1 cellular context compared by ENCODE assay signal in genomic region chr14:104864267-104865068, GRCh38.
TF ChIP-seq lines count a peak whose summit lies in the region.

No MANE protein-coding gene starts in this region.

TF ChIP-seq in HepG2, 621 proteins besides CTCF, POLR2A, EP300 and RAD21 (continued from another document and continues in another):
- peak; percentile 77 for TF ChIP-seq PAXIP1 (CRISPR knock-in tag; conservative IDR thresholded peaks at IDR 0.05)
- no peak for TF ChIP-seq ZNF101 (CRISPR knock-in tag; IDR thresholded peaks at IDR 0.05; ENCODE audit: borderline replicate concordance, low read depth)
- no peak for TF ChIP-seq CENPBD1 (CRISPR knock-in tag; IDR thresholded peaks at IDR 0.05; ENCODE audit: borderline replicate concordance, low read depth)
- TF ChIP-seq SIX4 (CRISPR knock-in tag; IDR thresholded peaks at IDR 0.05): no peak
- 0 out of 2 replicates have a peak, but pooled peaks have one; percentile 48 for TF ChIP-seq ARNT2 (CRISPR knock-in tag; IDR thresholded peaks at IDR 0.05; ENCODE audit: low read depth)
- no peak for TF ChIP-seq KLF16 (CRISPR knock-in tag; IDR thresholded peaks at IDR 0.05)
- peak; percentile 71 for TF ChIP-seq MED8 (CRISPR knock-in tag; IDR thresholded peaks at IDR 0.05; ENCODE audit: insufficient replicate concordance)
- no peak for TF ChIP-seq FOSL1 (CRISPR knock-in tag; IDR thresholded peaks at IDR 0.05; ENCODE audit: borderline replicate concordance)
- TF ChIP-seq ELF1 (CRISPR knock-in tag; IDR thresholded peaks at IDR 0.05): peak; percentile 66
- no peak for TF ChIP-seq SYNCRIP (IDR thresholded peaks at IDR 0.05; ENCODE audit: insufficient read depth, low read depth, low read length)
- peak; percentile 20; the same call in 1 of the 2 replicates for TF ChIP-seq ZNF574 (CRISPR knock-in tag; IDR thresholded peaks at IDR 0.05)
- TF ChIP-seq ZNF142 (CRISPR knock-in tag; IDR thresholded peaks at IDR 0.05): peak; percentile 52; the same call in 1 of the 2 replicates
- peak; percentile 46 for TF ChIP-seq SKI (IDR thresholded peaks at IDR 0.05; ENCODE audit: partially characterized antibody)
- TF ChIP-seq FOXK1 (CRISPR knock-in tag; IDR thresholded peaks at IDR 0.05; ENCODE audit: borderline replicate concordance, low read depth): no peak
- peak; percentile 99 for TF ChIP-seq ZBTB2 (CRISPR knock-in tag; IDR thresholded peaks at IDR 0.05; ENCODE audit: low read depth)
- TF ChIP-seq JDP2 (CRISPR knock-in tag; IDR thresholded peaks at IDR 0.05; ENCODE audit: borderline replicate concordance): no peak
- peak; percentile 93 for TF ChIP-seq GABPB1 (CRISPR knock-in tag; IDR thresholded peaks at IDR 0.05)
- no peak for TF ChIP-seq DMTF1 (CRISPR knock-in tag; IDR thresholded peaks at IDR 0.05)
- TF ChIP-seq NR3C1 (CRISPR knock-in tag; IDR thresholded peaks at IDR 0.05): no peak
- no peak for TF ChIP-seq MTF2 (CRISPR knock-in tag; IDR thresholded peaks at IDR 0.05; ENCODE audit: borderline replicate concordance)
- TF ChIP-seq ZNF576 (CRISPR knock-in tag; IDR thresholded peaks at IDR 0.05): 0 out of 2 replicates have a peak, but pooled peaks have one; percentile 21
- TF ChIP-seq PTBP1 (IDR thresholded peaks at IDR 0.05; ENCODE audit: low read depth, low read length, poor library complexity, severe bottlenecking): peak; percentile 69
- no peak for TF ChIP-seq SOX6 (IDR thresholded peaks at IDR 0.05)
- peak; percentile 72 for TF ChIP-seq SOX6 (CRISPR knock-in tag; IDR thresholded peaks at IDR 0.05)
- TF ChIP-seq ADNP (CRISPR knock-in tag; IDR thresholded peaks at IDR 0.05): no peak
- peak; percentile 94 for TF ChIP-seq ZNF777 (CRISPR knock-in tag; IDR thresholded peaks at IDR 0.05)
- TF ChIP-seq HNF4A (CRISPR knock-in tag; IDR thresholded peaks at IDR 0.05): peak; percentile 61
- TF ChIP-seq ETS1 (CRISPR knock-in tag; IDR thresholded peaks at IDR 0.05): no peak
- TF ChIP-seq KDM6A (CRISPR knock-in tag; IDR thresholded peaks at IDR 0.05; ENCODE audit: low read depth): peak; percentile 40; the same call in 1 of the 2 replicates
- peak; percentile 59; the same call in 1 of the 2 replicates for TF ChIP-seq ZNF746 (CRISPR knock-in tag; IDR thresholded peaks at IDR 0.05)
- TF ChIP-seq TBL1XR1 (IDR thresholded peaks at IDR 0.05; ENCODE audit: borderline replicate concordance, low read length, partially characterized antibody): no peak
- TF ChIP-seq KDM2A (CRISPR knock-in tag; IDR thresholded peaks at IDR 0.05; ENCODE audit: borderline replicate concordance, low read depth): 0 out of 2 replicates have a peak, but pooled peaks have one; percentile 38
- TF ChIP-seq ZNF569 (CRISPR knock-in tag; IDR thresholded peaks at IDR 0.05; ENCODE audit: borderline replicate concordance): no peak
- TF ChIP-seq ZNF331 (CRISPR knock-in tag; IDR thresholded peaks at IDR 0.05): peak; percentile 57; the same call in 1 of the 2 replicates
- TF ChIP-seq ZNF788 (CRISPR knock-in tag; IDR thresholded peaks at IDR 0.05; ENCODE audit: borderline replicate concordance): peak; percentile 34; the same call in 1 of the 2 replicates
- 0 out of 2 replicates have a peak, but pooled peaks have one; percentile 22 for TF ChIP-seq ZNF713 (CRISPR knock-in tag; IDR thresholded peaks at IDR 0.05)
- no peak for TF ChIP-seq IKZF1 (IDR thresholded peaks at IDR 0.05)
- TF ChIP-seq PITX1 (CRISPR knock-in tag; IDR thresholded peaks at IDR 0.05): peak; percentile 49; the same call in 1 of the 2 replicates
- peak; percentile 83 for TF ChIP-seq PHF8 (CRISPR knock-in tag; IDR thresholded peaks at IDR 0.05)
- no peak for TF ChIP-seq KMT2B (CRISPR knock-in tag; IDR thresholded peaks at IDR 0.05)
